Comparison of ENCODE assay signal across 29 cellular contexts in genomic region chr18:31261792-31262582, GRCh38. TPM values are rescaled to one million over a fixed set of nuclear protein-coding genes. Genes with fewer than 3 reads are reported as not detected.
A peak's percentile ranks its signal among the peaks of the same experiment; 100 is the strongest.
DNase-seq lines count a peak whose midpoint lies in the region; ATAC-seq, FAIRE-seq and TF ChIP-seq lines count a peak whose summit lies in the region.
"Had no signal": no experiment of that assay in that cellular context is flagged by ENCODE, and none has a peak within 500 bp of the region (broad histone marks: within the 10 kb centered on the region; RNA-seq: fewer than 3 reads in every experiment).

No MANE protein-coding gene starts in this region.

- H3K36me3 ChIP-seq in GM12878 (ENCODE audit: control insufficient read depth in 2 of 2, insufficient read depth in 2 of 2, low read length in 1 of 2) (no peaks in the 10 kb centered on the region), trophoblast cell (ENCODE audit: control insufficient read depth in 1 of 2, insufficient read depth in 2 of 2, low read length in 2 of 2) (no peaks in the 10 kb centered on the region), psoas muscle (ENCODE audit: insufficient read depth in 1 of 2, low read depth in 1 of 2) (no peaks in the 10 kb centered on the region), BE2C (no peaks in the 10 kb centered on the region)
- H3K36me3 ChIP-seq: brain microvascular endothelial cell, HAP-1, heart right ventricle, spleen had no signal

- H3K4me2 ChIP-seq in GM12878 (ENCODE audit: control insufficient read depth, insufficient read depth) = no peak overlapping the region
- H3K4me2 ChIP-seq in trophoblast cell (ENCODE audit: low read length) = no peak overlapping the region

- POLR2A ChIA-PET in GM12878 (lab: Charles Lee) = no interaction called here

- no peak for TF ChIP-seq CTCF in GM12878 (IDR thresholded peaks at IDR 0.05 in 2 of 3, conservative IDR thresholded peaks at IDR 0.05 in 1 of 3; ENCODE audit: control insufficient read depth in 2 of 3, extremely low read depth in 1 of 3, insufficient read depth in 1 of 3, low read depth in 3 of 3, low read length in 3 of 3)
- TF ChIP-seq CTCF in psoas muscle (IDR thresholded peaks at IDR 0.05) = no peak
- TF ChIP-seq CTCF in BE2C (IDR thresholded peaks at IDR 0.05; ENCODE audit: low read depth, low read length) = no peak

- TF ChIP-seq EP300 in GM12878 (IDR thresholded peaks at IDR 0.05; ENCODE audit: borderline replicate concordance in 1 of 2, control insufficient read depth in 1 of 2, low read depth in 2 of 2, low read length in 2 of 2) = no peak

- intact Hi-C loops in GM12878 (cut with micrococcal nuclease; ENCODE audit: unreplicated experiment) (loop anchor here (10.0 kb wide), 1 partner anchor 393 kb away; no protein-coding TSS in a partner anchor), psoas muscle (cut with DNase I) (no loop called here)

- ATAC-seq in GM19463 (IDR thresholded peaks at IDR 0.05; ENCODE audit: unreplicated experiment) (peak; percentile 53), GM12878 (peak; percentile 47), psoas muscle (no peak)
- ATAC-seq: activated T-helper 17 cell treated with anti-CD3 and anti-CD28 coated beads, Interleukin-2, amount 50 U/mL, for 72 hours; natural killer cell; stimulated activated naive CD8-positive, alpha-beta T cell treated with anti-CD3 and anti-CD28 coated beads, Interleukin-15, amount 100 ng/mL, for 72 hours had no signal

- no peak overlapping the region for H3K4me3 ChIP-seq in GM12878
- H3K4me3 ChIP-seq in trophoblast cell (ENCODE audit: low read depth, low read length) = no peak overlapping the region
- no peak overlapping the region for H3K4me3 ChIP-seq in psoas muscle
- no peak overlapping the region for H3K4me3 ChIP-seq in BE2C (ENCODE audit: low read depth, low read length)
- H3K4me3 ChIP-seq: HAP-1, heart right ventricle, spleen had no signal

- 15% methylated on average over 6 of the region's 6 CpGs for WGBS in GM12878 (ENCODE audit: insufficient coverage, insufficient replicate concordance, low lambda C conversion rate, missing lambda C conversion rate)
- no CpG with 5 or more reads among the region's 6 CpGs for whole genome bisulfite sequencing in trophoblast cell (ENCODE audit: extremely low coverage, insufficient coverage, insufficient read length)
- WGBS in psoas muscle, 3 donors = 52 to 60% (median 59%) methylated on average over 6 of the region's 6 CpGs

- peak overlapping the region; percentile 98 for H2BK120ac ChIP-seq in trophoblast cell (ENCODE audit: insufficient read depth, low read length, poor library complexity)

- DNase-seq in GM12878 (ENCODE audit: low read depth, low spot score) (no peak), kidney tubule cell (ENCODE audit: low spot score) (peak; percentile 42), trophoblast cell (peak; percentile 55 to 80), mesenteric fat pad (ENCODE audit: low spot score) (no peak), NCI-H510A treated with DMSO at 0.1 percent for 48 hours (lab: John Stamatoyannopoulos, UW) (no peak), psoas muscle (no peak), BE2C (no peak)
- DNase-seq: activated CD4-positive, alpha-beta T cell treated with anti-CD3 and anti-CD28 coated beads for 4 hours; activated naive CD8-positive, alpha-beta T cell treated with anti-CD3 and anti-CD28 coated beads, Interleukin-2, amount 10 ng/mL, durations not matched to agents 7 days and 5 days; brain microvascular endothelial cell; CD4-positive, CD25-positive, alpha-beta regulatory T cell; DMS153; GDM1; heart right ventricle; MM.1S; natural killer cell; NCI-H146; SIG-M5; spleen; stimulated activated CD4-positive, alpha-beta T cell treated with anti-CD3 and anti-CD28 coated beads, Interleukin-4, amount 100 ng/mL, for 4 hours; stimulated activated naive CD8-positive, alpha-beta T cell treated with anti-CD3 and anti-CD28 coated beads, Interleukin-15, amount 100 ng/mL, for 72 hours had no signal

- TF ChIP-seq POLR2A in GM12878 (IDR thresholded peaks at IDR 0.05; ENCODE audit: low read depth, low read length) = no peak

- peak overlapping the region; percentile 93 for H3K18ac ChIP-seq in trophoblast cell (ENCODE audit: low read length)

- H3K79me1 ChIP-seq in trophoblast cell (ENCODE audit: low read length) = peaks cover 11% of the 10 kb centered on the region

- peak overlapping the region; percentile 77 for H4K91ac ChIP-seq in trophoblast cell (ENCODE audit: low read depth, low read length)

- SMC1A ChIA-PET in GM12878 (lab: Charles Lee; ENCODE audit: uncharacterized antibody, unreplicated experiment) = interaction anchor here (0.8 to 5.5 kb wide), 8 partner anchors 8 to 53 kb away, joined by 3 to 64 read pairs (median 4); no protein-coding TSS in a partner anchor

- peak overlapping the region; percentile 54 for H2AK5ac ChIP-seq in trophoblast cell (ENCODE audit: low read length)

- in situ Hi-C loops in GM12878 (cut with MboI) = no loop called here

- H2AFZ ChIP-seq in GM12878 (ENCODE audit: control insufficient read depth, low read depth, low read length) (peak overlapping the region; percentile 50), trophoblast cell (ENCODE audit: insufficient read depth, low read length, poor library complexity) (no peak overlapping the region)

- no peaks in the 10 kb centered on the region for H3K27me3 ChIP-seq in GM12878 (replicated peaks in 1 of 2; ENCODE audit: control insufficient read depth in 2 of 2, insufficient read depth in 2 of 2, low read length in 1 of 2)
- no peaks in the 10 kb centered on the region for H3K27me3 ChIP-seq in trophoblast cell (ENCODE audit: insufficient read depth, low read length)
- H3K27me3 ChIP-seq in psoas muscle (ENCODE audit: insufficient read depth in 3 of 3, low read length in 2 of 3) = no peaks in the 10 kb centered on the region
- no peaks in the 10 kb centered on the region for H3K27me3 ChIP-seq in BE2C
- H3K27me3 ChIP-seq: brain microvascular endothelial cell, heart right ventricle, spleen had no signal

- FAIRE-seq in GM12878 (lab: Jason Lieb, UNC) = no peak
- FAIRE-seq: endothelial cell of umbilical vein, TTC549 had no signal

- H2BK5ac ChIP-seq in trophoblast cell (ENCODE audit: low read depth, low read length, poor library complexity) = peak overlapping the region; percentile 94

- H3K9ac ChIP-seq in GM12878 (ENCODE audit: control insufficient read depth, insufficient read depth, low read length) (no peak overlapping the region), trophoblast cell (ENCODE audit: low read length) (no peak overlapping the region)

- peak overlapping the region; percentile 80 for H4K12ac ChIP-seq in trophoblast cell (ENCODE audit: low read depth, low read length)

- H3K4ac ChIP-seq in trophoblast cell (ENCODE audit: low read depth, low read length) = peak overlapping the region; percentile 75

- H4K20me1 ChIP-seq in GM12878 (ENCODE audit: control insufficient read depth, insufficient read depth) = no peaks in the 10 kb centered on the region

- RAD21 ChIA-PET in GM12878 (lab: Charles Lee; ENCODE audit: unreplicated experiment) = interaction anchor here (0.8 kb wide), 1 partner anchor 8 kb away, joined by 3 read pairs; no protein-coding TSS in a partner anchor

- H3K4me1 ChIP-seq in GM12878 (ENCODE audit: control insufficient read depth, insufficient read depth, low read length) (peaks cover 7% of the 10 kb centered on the region), trophoblast cell (ENCODE audit: control insufficient read depth in 1 of 2, insufficient read depth in 2 of 2, low read length in 2 of 2) (peaks cover 5 to 6% of the 10 kb centered on the region in 2 experiments), psoas muscle (no peaks in the 10 kb centered on the region), BE2C (no peaks in the 10 kb centered on the region)
- H3K4me1 ChIP-seq: spleen had no signal

- BruUV-seq in GM12878 (replicated peaks; lab: Mats Ljungman, UMichigan) = no TSS peak

- no peak for TF ChIP-seq RAD21 in GM12878 (IDR thresholded peaks at IDR 0.05; ENCODE audit: insufficient read depth, low read depth, low read length)

- no peaks in the 10 kb centered on the region for H3K9me3 ChIP-seq in GM12878 (replicated peaks; ENCODE audit: control insufficient read depth, insufficient read depth, low read length)
- no peaks in the 10 kb centered on the region for H3K9me3 ChIP-seq in trophoblast cell (ENCODE audit: insufficient read depth, low read depth, low read length)
- H3K9me3 ChIP-seq in psoas muscle = no peaks in the 10 kb centered on the region
- no peaks in the 10 kb centered on the region for H3K9me3 ChIP-seq in BE2C
- H3K9me3 ChIP-seq: HAP-1, heart right ventricle, spleen had no signal

- H2BK12ac ChIP-seq in trophoblast cell (ENCODE audit: low read length) = peak overlapping the region; percentile 92

- H3K14ac ChIP-seq in trophoblast cell (ENCODE audit: low read length) = no peak overlapping the region

- no peak overlapping the region for H3K23ac ChIP-seq in trophoblast cell (ENCODE audit: low read length)

- peak overlapping the region; percentile 65 for H4K8ac ChIP-seq in trophoblast cell (ENCODE audit: low read depth, low read length)

- no peak overlapping the region for H3K27ac ChIP-seq in GM12878 (ENCODE audit: control insufficient read depth, insufficient read depth)
- peak overlapping the region; percentile 91 for H3K27ac ChIP-seq in trophoblast cell (ENCODE audit: low read depth, low read length)
- H3K27ac ChIP-seq in psoas muscle = no peak overlapping the region
- H3K27ac ChIP-seq: brain microvascular endothelial cell, heart right ventricle, spleen had no signal

- CTCF ChIA-PET in GM12878 (lab: Yijun Ruan, JAX) = interaction anchor here (0.8 to 1.3 kb wide), 2 partner anchors 10 to 21 kb away, joined by 4 to 5 read pairs; no protein-coding TSS in a partner anchor

- H3K79me2 ChIP-seq in GM12878 (ENCODE audit: control insufficient read depth, insufficient read depth, low read length) = no peaks in the 10 kb centered on the region
- H3K79me2 ChIP-seq in trophoblast cell (ENCODE audit: control insufficient read depth, insufficient read depth, low read length, poor library complexity) = peaks cover 1% of the 10 kb centered on the region

RNA-seq across cellular contexts. Expression of gene DSG1, which starts 56.0 kb away (rescaled TPM):
- total RNA-seq in GM12878 (2013; cell fraction: nucleolus; rRNA removed) = not detected in 2 replicates
- total RNA-seq in GM12878 (2014; rRNA removed) (4.9 and 5.2 TPM in 2 replicates), GM12878 (2014; rRNA removed; fragmentation: Illumina TruSeq; extraction: Trizol) (4.5 and 5.0 TPM in 2 replicates), GM12878 (2021) (2.8 and 3.9 TPM in 2 replicates), mesenteric fat pad (not detected), psoas muscle (not detected)
- 0.04 TPM for polyA plus RNA-seq in GM12878 (2011; ENCODE audit: low read depth)
- polyA plus RNA-seq in GM12878 (2011; rRNA removed) (0.10 TPM in 1 of 2 replicates, not detected in the other), GM12878 (2014; fragmentation: Illumina TruSeq; extraction: Trizol) (3.6 and 4.6 TPM in 2 replicates), GM12878 (2014; fragmentation: Nextera tagmentation; extraction: Ambion mirVana) (under 1 TPM; 0.48 to 0.71 TPM), GM12878 (2014; rRNA removed) (1.7 and 2.0 TPM in 2 replicates), GM12878 (2016; fragmentation: Nextera tagmentation; extraction: Ambion mirVana) (1 to 10 TPM; 2.3 to 3.5 TPM), psoas muscle (not detected)
- polyA plus RNA-seq in GM12878 (2011; cell fraction: cytosol; rRNA removed) = not detected in 2 replicates
- not detected in 2 replicates for polyA plus RNA-seq in GM12878 (2011; cell fraction: nucleus; rRNA removed)
- polyA plus RNA-seq in GM12878 (2012) = 0.10 TPM in 1 of 2 replicates, not detected in the other
- not detected in 2 replicates for polyA minus RNA-seq in GM12878 (2011; rRNA and poly(A)+ RNA removed)
- polyA minus RNA-seq in GM12878 (2011; cell fraction: cytosol; rRNA and poly(A)+ RNA removed) = not detected in 2 replicates
- not detected in 2 replicates for polyA minus RNA-seq in GM12878 (2011; cell fraction: nucleus; rRNA and poly(A)+ RNA removed)
- 0.01 TPM in 2 replicates for polyA plus RNA-seq in trophoblast cell (2013)
- polyA plus RNA-seq in BE2C (2012; ENCODE audit: insufficient read depth, insufficient read length, low read depth) = 0.15 TPM
- total RNA-seq: activated naive CD8-positive, alpha-beta T cell treated with anti-CD3 and anti-CD28 coated beads, Interleukin-2, amount 10 ng/mL, durations not matched to agents 7 days and 5 days; activated T-helper 17 cell treated with anti-CD3 and anti-CD28 coated beads, Interleukin-2, amount 50 U/mL, for 72 hours; CD4-positive, CD25-positive, alpha-beta regulatory T cell; endothelial cell of umbilical vein; lung microvascular endothelial cell; natural killer cell; pulmonary artery endothelial cell; spleen had no signal
- polyA plus RNA-seq: CD4-positive, CD25-positive, alpha-beta regulatory T cell; endothelial cell of umbilical vein; IgD-negative memory B cell; spleen had no signal

Comparison
In these comparisons a context has a peak if more than half of its experiments do, and no peak if none do; other contexts are left out.
1. ATAC-seq: peak in GM19463 (single experiment) and GM12878 (single experiment); none in psoas muscle (0 of 4).
2. DNase-seq: peak in kidney tubule cell (single experiment) and trophoblast cell (2 of 2); none in GM12878 (single experiment), mesenteric fat pad (single experiment), NCI-H510A treated with DMSO at 0.1 percent for 48 hours (single experiment), psoas muscle (0 of 2) and BE2C (single experiment).